9 cellular contexts compared by ENCODE assay signal in the genomic region with DNA sequence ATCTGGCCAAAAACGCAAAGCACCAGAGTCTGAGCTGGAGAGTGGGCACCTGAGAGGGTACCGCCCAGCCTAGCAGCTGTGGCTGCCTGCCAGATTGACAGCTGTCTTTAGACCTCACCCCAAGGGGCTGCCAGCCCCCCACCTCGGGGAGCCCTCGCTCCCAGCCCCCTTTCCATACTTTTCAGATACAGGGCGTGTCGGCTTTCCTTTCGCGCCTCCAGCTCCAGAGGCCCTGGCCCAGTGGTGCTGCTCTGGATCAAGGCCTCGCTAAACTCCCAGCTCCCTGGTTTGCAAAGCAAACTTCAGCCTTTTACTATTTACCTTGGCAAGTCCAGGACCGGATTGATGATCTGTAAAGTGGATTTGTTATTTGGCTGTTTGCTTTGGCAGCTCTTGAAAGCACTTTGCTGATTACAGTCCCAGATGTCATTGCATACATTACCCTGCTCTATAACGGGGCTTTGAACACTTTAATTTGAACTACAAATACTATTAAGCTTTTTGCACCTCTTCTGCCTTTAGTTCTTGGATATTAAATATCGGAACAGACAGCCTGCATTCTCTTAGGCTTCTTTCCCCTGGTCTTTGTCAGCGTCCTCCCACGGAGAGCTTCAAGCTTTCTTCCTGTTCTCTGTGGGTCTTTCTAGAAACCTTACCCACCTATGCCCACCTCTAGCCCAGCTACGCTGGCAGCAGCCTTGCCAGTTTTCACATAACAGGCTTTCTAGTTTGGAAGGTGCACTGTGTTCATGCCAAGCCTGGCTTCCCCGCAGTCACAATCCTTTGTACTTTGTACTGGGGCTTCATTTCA.
A peak's percentile ranks its signal among the peaks of the same experiment; 100 is the strongest.
DNase-seq lines count a peak whose midpoint lies in the region; ATAC-seq and TF ChIP-seq lines count a peak whose summit lies in the region.
"Had no signal": no experiment of that assay in that cellular context is flagged by ENCODE, and none has a peak within 500 bp of the region (broad histone marks: within the 10 kb centered on the region; RNA-seq: fewer than 3 reads in every experiment).

No MANE protein-coding gene starts in this region.

- 59 to 60% methylated on average over 16 of the region's 16 CpGs for WGBS in tibial nerve, 2 donors

- H3K4me1 ChIP-seq in tibial nerve: peaks cover 0 to 27% (median 6%) of the 10 kb centered on the region in 4 donors

- no peaks in the 10 kb centered on the region for H3K36me3 ChIP-seq in tibial nerve

- no peaks in the 10 kb centered on the region for H3K9me3 ChIP-seq in tibial nerve

- peak overlapping the region in 2 of 4 donors; percentile 12 to 39 for H3K27ac ChIP-seq in tibial nerve

- no peak for TF ChIP-seq EP300 in tibial nerve (IDR thresholded peaks at IDR 0.05)

- TF ChIP-seq CTCF in LNCaP clone FGC (IDR thresholded peaks at IDR 0.05; ENCODE audit: control insufficient read depth, extremely low read depth, insufficient read depth) (no peak), fibroblast of the aortic adventitia (IDR thresholded peaks at IDR 0.05; ENCODE audit: insufficient read depth, low read length) (no peak), tibial nerve (IDR thresholded peaks at IDR 0.05) (no peak)

- TF ChIP-seq POLR2A in tibial nerve (IDR thresholded peaks at IDR 0.05): no peak

- intact Hi-C loops in sciatic nerve (cut with DNase I): no loop called here

- no peaks in the 10 kb centered on the region for H3K27me3 ChIP-seq in tibial nerve

- no peak overlapping the region for H3K4me3 ChIP-seq in LNCaP clone FGC (ENCODE audit: low read depth, low read length)
- H3K4me3 ChIP-seq in fibroblast of the aortic adventitia (ENCODE audit: low read depth, low read length): no peak overlapping the region
- H3K4me3 ChIP-seq in tibial nerve: no peak overlapping the region

- peak; percentile 68 for ATAC-seq in sciatic nerve
- no peak for ATAC-seq in GM19455 (IDR thresholded peaks at IDR 0.05; ENCODE audit: unreplicated experiment)
- ATAC-seq in GM18867 (IDR thresholded peaks at IDR 0.05; ENCODE audit: unreplicated experiment): no peak

- DNase-seq in LNCaP clone FGC (ENCODE audit: low read depth): peak; percentile 97
- peak; percentile 99 for DNase-seq in NCI-H69 (lab: John Stamatoyannopoulos, UW)
- peak; percentile 78 for DNase-seq in fibroblast of the aortic adventitia (ENCODE audit: low read depth)
- DNase-seq in sciatic nerve (ENCODE audit: low spot score): no peak
- no peak for DNase-seq in tibial nerve (ENCODE audit: low spot score in 2 of 2)
- no peak for DNase-seq in stimulated activated CD4-positive, alpha-beta T cell treated with anti-CD3 and anti-CD28 coated beads, Interleukin-4, amount 100 ng/mL, for 24 hours
- DNase-seq: KG1 had no signal

Comparison
In these comparisons a context has a peak if more than half of its experiments do, and no peak if none do; other contexts are left out.
1. DNase-seq: peak in LNCaP clone FGC (single experiment), NCI-H69 (single experiment) and fibroblast of the aortic adventitia (single experiment); none in sciatic nerve (single experiment), tibial nerve (0 of 2) and stimulated activated CD4-positive, alpha-beta T cell treated with anti-CD3 and anti-CD28 coated beads, Interleukin-4, amount 100 ng/mL, for 24 hours (single experiment).